8 cellular contexts compared by ENCODE assay signal in genomic region chr11:119057000-119057769, GRCh38. TPM values are rescaled to one million over a fixed set of nuclear protein-coding genes. Genes with fewer than 3 reads are reported as not detected.
A peak's percentile ranks its signal among the peaks of the same experiment; 100 is the strongest.
DNase-seq lines count a peak whose midpoint lies in the region; ATAC-seq, FAIRE-seq and TF ChIP-seq lines count a peak whose summit lies in the region.

A gene with protein sequence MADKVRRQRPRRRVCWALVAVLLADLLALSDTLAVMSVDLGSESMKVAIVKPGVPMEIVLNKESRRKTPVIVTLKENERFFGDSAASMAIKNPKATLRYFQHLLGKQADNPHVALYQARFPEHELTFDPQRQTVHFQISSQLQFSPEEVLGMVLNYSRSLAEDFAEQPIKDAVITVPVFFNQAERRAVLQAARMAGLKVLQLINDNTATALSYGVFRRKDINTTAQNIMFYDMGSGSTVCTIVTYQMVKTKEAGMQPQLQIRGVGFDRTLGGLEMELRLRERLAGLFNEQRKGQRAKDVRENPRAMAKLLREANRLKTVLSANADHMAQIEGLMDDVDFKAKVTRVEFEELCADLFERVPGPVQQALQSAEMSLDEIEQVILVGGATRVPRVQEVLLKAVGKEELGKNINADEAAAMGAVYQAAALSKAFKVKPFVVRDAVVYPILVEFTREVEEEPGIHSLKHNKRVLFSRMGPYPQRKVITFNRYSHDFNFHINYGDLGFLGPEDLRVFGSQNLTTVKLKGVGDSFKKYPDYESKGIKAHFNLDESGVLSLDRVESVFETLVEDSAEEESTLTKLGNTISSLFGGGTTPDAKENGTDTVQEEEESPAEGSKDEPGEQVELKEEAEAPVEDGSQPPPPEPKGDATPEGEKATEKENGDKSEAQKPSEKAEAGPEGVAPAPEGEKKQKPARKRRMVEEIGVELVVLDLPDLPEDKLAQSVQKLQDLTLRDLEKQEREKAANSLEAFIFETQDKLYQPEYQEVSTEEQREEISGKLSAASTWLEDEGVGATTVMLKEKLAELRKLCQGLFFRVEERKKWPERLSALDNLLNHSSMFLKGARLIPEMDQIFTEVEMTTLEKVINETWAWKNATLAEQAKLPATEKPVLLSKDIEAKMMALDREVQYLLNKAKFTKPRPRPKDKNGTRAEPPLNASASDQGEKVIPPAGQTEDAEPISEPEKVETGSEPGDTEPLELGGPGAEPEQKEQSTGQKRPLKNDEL (minus strand): TSS chr11:119057205. CDS start chr11:119056160, 1,045 bp downstream.

- H2BK5ac ChIP-seq in H1 (ENCODE audit: low read depth, low read length) (peak within 1 kb of the TSS; percentile 96), mesendoderm (ENCODE audit: low read length) (no peak within 1 kb of the TSS)

- H4K5ac ChIP-seq in H1 (ENCODE audit: insufficient read length, low read depth, low read length) (peak within 1 kb of the TSS; percentile 63), mesendoderm (ENCODE audit: low read length) (no peak within 1 kb of the TSS)

- H2AK5ac ChIP-seq in H1 (ENCODE audit: low read depth, low read length) = no peak within 1 kb of the TSS
- peak within 1 kb of the TSS; percentile 78 for H2AK5ac ChIP-seq in mesendoderm (ENCODE audit: low read length)

- POLR2A ChIA-PET in H1 (lab: Charles Lee; ENCODE audit: partially characterized antibody) = interaction anchor here (0.6 to 5.1 kb wide), 23 partner anchors 8 to 269 kb away, joined by 3 to 56 read pairs (median 5); partner anchors contain the start of genes C2CD2L, HMBS, RPS25 and SLC37A4

- TF ChIP-seq CTCF in H1 (IDR thresholded peaks at IDR 0.05; ENCODE audit: control extremely low read depth in 1 of 3, insufficient read depth in 1 of 3, low read depth in 1 of 3, low read length in 3 of 3) = peak; percentile 28 to 42 (median 40)

- H3K4me1 ChIP-seq in H1 (replicated peaks in 1 of 4; ENCODE audit: control insufficient read depth in 3 of 4, insufficient read depth in 4 of 4, low read length in 3 of 4) (peaks cover 0 to 8% (median 3%) of the 10 kb centered on the region in 4 experiments; a peak in 5 of 7 replicates), mesendoderm (ENCODE audit: control insufficient read depth, low read depth, low read length) (peaks cover 4% of the 10 kb centered on the region)

- DNase-seq in COR-L47 (lab: John Stamatoyannopoulos, UW) = peak; percentile 98
- DNase-seq in HT1080 (ENCODE audit: low read depth) = peak; percentile 94
- DNase-seq in NOMO-1 treated with DMSO at 0.1 percent for 48 hours (lab: John Stamatoyannopoulos, UW; ENCODE audit: unreplicated experiment) = peak; percentile 96
- DNase-seq in activated CD8-positive, alpha-beta memory T cell treated with anti-CD3 and anti-CD28 coated beads for 48 hours (ENCODE audit: low read depth in 2 of 3, low spot score in 2 of 3) = peak; percentile 96 to 98 (median 98)
- DNase-seq in H1 (ENCODE audit: low read depth in 1 of 2, low spot score in 2 of 2) = peak; percentile 87 to 97
- DNase-seq in mesendoderm = peak; percentile 99
- peak; percentile 94 for DNase-seq in stimulated activated CD8-positive, alpha-beta memory T cell treated with anti-CD3 and anti-CD28 coated beads, Interleukin-15, amount 100 ng/mL, for 1 hour (ENCODE audit: low read depth)

- H2BK12ac ChIP-seq in H1 (ENCODE audit: low read depth, low read length) = no peak within 1 kb of the TSS

- no peaks in the 10 kb centered on the region; a peak in 1 of 4 replicates for H3K9me3 ChIP-seq in H1 (ENCODE audit: insufficient read depth in 2 of 2, low read depth in 1 of 2, low read length in 1 of 2)

- H3K23me2 ChIP-seq in H1 (ENCODE audit: low read depth, low read length) = peaks cover 4% of the 10 kb centered on the region

- ATAC-seq in GM21360 (IDR thresholded peaks at IDR 0.05; ENCODE audit: unreplicated experiment) = peak; percentile 87

- no peaks in the 10 kb centered on the region for H3K27me3 ChIP-seq in H1 (replicated peaks in 1 of 4; ENCODE audit: control insufficient read depth in 3 of 4, extremely low read depth in 1 of 4, insufficient read depth in 3 of 4, low read length in 3 of 4)
- no peaks in the 10 kb centered on the region for H3K27me3 ChIP-seq in mesendoderm (ENCODE audit: insufficient read depth, low read length, poor library complexity)

- H3K14ac ChIP-seq in H1 (ENCODE audit: insufficient read length) = no peak within 1 kb of the TSS

- FAIRE-seq in H1 (lab: Jason Lieb, UNC) = no peak

- H4K8ac ChIP-seq in H1 (ENCODE audit: extremely low read depth, insufficient read depth, low read length) (peak within 1 kb of the TSS; percentile 95), mesendoderm (ENCODE audit: low read depth, low read length) (no peak within 1 kb of the TSS)

- H3K4ac ChIP-seq in H1 (replicated peaks; ENCODE audit: insufficient read length, low read depth, low read length) (peak within 1 kb of the TSS; percentile 47), mesendoderm (ENCODE audit: low read depth, low read length) (peak within 1 kb of the TSS; percentile 88)

- 1% methylated on average over 33 of the region's 79 CpGs; no CpG with 5 or more reads in 1 of the 2 experiments for WGBS in H1 (ENCODE audit: extremely low coverage in 1 of 2, insufficient coverage in 1 of 2, insufficient read length in 1 of 2, insufficient replicate concordance in 2 of 2, low coverage in 1 of 2, low lambda C conversion rate in 2 of 2, missing lambda C conversion rate in 1 of 2), 2 experiments
- no CpG with 5 or more reads among the region's 79 CpGs for WGBS in mesendoderm (ENCODE audit: extremely low coverage, insufficient coverage, low lambda C conversion rate)

- no peak within 1 kb of the TSS for H2BK20ac ChIP-seq in H1 (ENCODE audit: low read length)

- H2AFZ ChIP-seq in H1 (ENCODE audit: low read length) = peak within 1 kb of the TSS; percentile 54; the same call in 1 of the 2 replicates

- peak in 1 of 2 experiments; percentile 14; a peak in 1 of 4 replicates for TF ChIP-seq RAD21 in H1 (IDR thresholded peaks at IDR 0.05 in 1 of 2, conservative IDR thresholded peaks at IDR 0.05 in 1 of 2; ENCODE audit: low read depth in 2 of 2, low read length in 2 of 2)

- peak within 1 kb of the TSS; percentile 79 to 82 for H3K4me2 ChIP-seq in H1 (ENCODE audit: insufficient read depth in 1 of 2, low read depth in 2 of 2, low read length in 2 of 2)
- H3K4me2 ChIP-seq in mesendoderm (ENCODE audit: low read length) = peak within 1 kb of the TSS; percentile 98

- peaks cover 8 to 21% of the 10 kb centered on the region in 2 experiments; a peak in 3 of 4 replicates for H3K79me2 ChIP-seq in H1 (ENCODE audit: control insufficient read depth in 1 of 2, insufficient read depth in 2 of 2, low read length in 2 of 2)
- peaks cover 18% of the 10 kb centered on the region for H3K79me2 ChIP-seq in mesendoderm (ENCODE audit: control insufficient read depth, insufficient read depth, low read length)

- H3K9ac ChIP-seq in H1 (replicated peaks in 1 of 4; ENCODE audit: extremely low read depth in 1 of 4, low read depth in 3 of 4, low read length in 3 of 4) (peak within 1 kb of the TSS; percentile 87 to 97 (median 90)), mesendoderm (ENCODE audit: low read length) (peak within 1 kb of the TSS; percentile 95)

- H4K20me1 ChIP-seq in H1 (replicated peaks in 1 of 2; ENCODE audit: control insufficient read depth in 1 of 2, insufficient read depth in 2 of 2, low read length in 2 of 2) = peaks cover under 1 to 20% of the 10 kb centered on the region in 2 experiments

- H3K27ac ChIP-seq in H1 (ENCODE audit: low read depth, low read length) = peak within 1 kb of the TSS; percentile 82
- H3K27ac ChIP-seq in mesendoderm (ENCODE audit: low read depth, low read length) = peak within 1 kb of the TSS; percentile 96

- peak within 1 kb of the TSS; percentile 76 to 98 (median 89) for H3K4me3 ChIP-seq in H1 (ENCODE audit: extremely low read depth in 1 of 4, insufficient read depth in 2 of 4, low read depth in 3 of 4, low read length in 4 of 4)
- H3K4me3 ChIP-seq in mesendoderm (ENCODE audit: low read length) = peak within 1 kb of the TSS; percentile 92

- peak within 1 kb of the TSS; percentile 99 for H3K18ac ChIP-seq in H1 (ENCODE audit: extremely low read depth, low read length)
- H3K18ac ChIP-seq in mesendoderm (ENCODE audit: low read length) = peak within 1 kb of the TSS; percentile 75

- H4K91ac ChIP-seq in H1 (replicated peaks; ENCODE audit: insufficient read length, low read length) = no peak within 1 kb of the TSS

- H2BK120ac ChIP-seq in H1 (replicated peaks; ENCODE audit: low read depth, low read length) (no peak within 1 kb of the TSS), mesendoderm (ENCODE audit: low read depth, low read length) (no peak within 1 kb of the TSS)

- H3K23ac ChIP-seq in H1 (ENCODE audit: insufficient read length) (no peak within 1 kb of the TSS), mesendoderm (ENCODE audit: low read length) (peak within 1 kb of the TSS; percentile 66)

- H2BK15ac ChIP-seq in H1 (ENCODE audit: low read length) (no peak within 1 kb of the TSS), mesendoderm (replicated peaks; ENCODE audit: low read depth) (no peak within 1 kb of the TSS)

- TF ChIP-seq EP300 in H1 (IDR thresholded peaks at IDR 0.05; ENCODE audit: borderline replicate concordance in 1 of 2, low read depth in 2 of 2, low read length in 2 of 2) = no peak

- CTCF ChIA-PET in H1 (lab: Charles Lee; ENCODE audit: partially characterized antibody) = interaction anchor here (0.7 to 1.9 kb wide), 16 partner anchors 10 to 264 kb away, joined by 3 to 8 read pairs (median 3); partner anchors contain the start of genes HMBS, SLC37A4 and VPS11

- H3K56ac ChIP-seq in H1 (replicated peaks; ENCODE audit: insufficient read length, low read depth, low read length) = peak within 1 kb of the TSS; percentile 92
- peak within 1 kb of the TSS; percentile 99 for H3K56ac ChIP-seq in mesendoderm (ENCODE audit: low read length)

- H3K79me1 ChIP-seq in H1 (ENCODE audit: low read depth, low read length) (peaks cover 11% of the 10 kb centered on the region), mesendoderm (ENCODE audit: low read length) (peaks cover 29% of the 10 kb centered on the region)

- H3K36me3 ChIP-seq in H1 (ENCODE audit: control insufficient read depth in 2 of 4, insufficient read depth in 4 of 4, low read length in 3 of 4) = peaks cover 24 to 34% (median 31%) of the 10 kb centered on the region in 4 experiments
- H3K36me3 ChIP-seq in mesendoderm (ENCODE audit: control insufficient read depth, insufficient read depth, low read length) = peaks cover 22% of the 10 kb centered on the region

- TF ChIP-seq POLR2A in H1 (IDR thresholded peaks at IDR 0.05; ENCODE audit: control extremely low read depth in 1 of 2, low read depth in 2 of 2, low read length in 2 of 2) = peak; percentile 42 to 66; a peak in 2 of 3 replicates

RNA-seq across cellular contexts. Expression of the gene that starts here (rescaled TPM):
- total RNA-seq in HT1080 (2014; rRNA removed; shearing (Covaris generic)) = 123 and 139 TPM in 2 replicates
- polyA plus RNA-seq in HT1080 (2015; cell fraction: cytosol; rRNA removed) = 99.8 and 114 TPM in 2 replicates
- 429 and 436 TPM in 2 replicates for polyA plus RNA-seq in HT1080 (2015; cell fraction: nucleus; rRNA removed)
- 293 and 295 TPM in 2 replicates for total RNA-seq in H1 (2021; fragmentation: NEBNext Ultra II Directional; extraction: Animal tissue kit (Norgen Biotek cat#: 25700))
- 229 and 239 TPM in 2 replicates for polyA plus RNA-seq in H1 (2011; rRNA removed)
- polyA plus RNA-seq in H1 (2011; cell fraction: cytosol; rRNA removed) = 202 TPM
- polyA plus RNA-seq in H1 (2011; cell fraction: nucleus; rRNA removed) = 288 TPM
- 173 to 236 TPM (median 223 TPM) in 4 replicates for polyA plus RNA-seq in H1 (2012, experiment 1 of 2)
- 152 TPM for polyA plus RNA-seq in H1 (2012, experiment 2 of 2)
- polyA plus RNA-seq in H1 (2013, experiment 1 of 2) = 284 TPM
- polyA plus RNA-seq in H1 (2013, experiment 2 of 2) = 265 TPM
- 323 and 367 TPM in 2 replicates for polyA minus RNA-seq in H1 (2011; rRNA and poly(A)+ RNA removed)
- polyA minus RNA-seq in H1 (2011; cell fraction: cytosol; rRNA and poly(A)+ RNA removed) = 136 TPM
- 90.0 TPM for polyA minus RNA-seq in H1 (2011; cell fraction: nucleus; rRNA and poly(A)+ RNA removed)
- 139 TPM for polyA plus RNA-seq in mesendoderm (2013, experiment 1 of 2)
- 134 TPM for polyA plus RNA-seq in mesendoderm (2013, experiment 2 of 2)

Comparison
In these comparisons a context has a peak if more than half of its experiments do, and no peak if none do; other contexts are left out.
1. Peak in every context shown above with its lines: DNase-seq, ATAC-seq, H3K4me3 ChIP-seq and H3K27ac ChIP-seq.